19 cellular contexts compared by ENCODE assay signal in the genomic region with DNA sequence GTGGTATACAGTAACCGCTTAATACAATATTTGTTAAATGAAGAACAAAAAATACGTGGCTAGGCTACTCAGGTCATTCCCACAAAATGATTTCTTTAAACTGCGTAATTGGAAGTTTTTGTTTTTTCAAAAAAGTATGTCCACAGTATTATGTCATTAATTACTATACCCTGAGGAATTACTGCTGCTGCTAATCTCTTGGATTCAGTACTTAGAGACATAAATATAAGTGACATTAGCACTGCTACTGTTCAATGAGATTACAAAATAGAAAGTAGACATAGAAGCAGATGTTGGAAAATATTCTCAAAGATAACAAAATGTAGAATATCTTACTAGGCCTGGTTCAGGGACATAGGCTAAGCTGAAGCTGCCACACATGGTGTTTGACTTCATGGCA. TPM values are rescaled to one million over a fixed set of nuclear protein-coding genes. Genes with fewer than 3 reads are reported as not detected.
DNase-seq lines count a peak whose midpoint lies in the region; ATAC-seq, FAIRE-seq and TF ChIP-seq lines count a peak whose summit lies in the region.
"Had no signal": no experiment of that assay in that cellular context is flagged by ENCODE, and none has a peak within 500 bp of the region (broad histone marks: within the 10 kb centered on the region; RNA-seq: fewer than 3 reads in every experiment).

No MANE protein-coding gene starts in this region.

- H3K27ac ChIP-seq in ACC112 (ENCODE audit: low read depth, low read length) = peak overlapping the region; percentile 67
- no peak overlapping the region for H3K27ac ChIP-seq in PC-3 (ENCODE audit: low read length)
- no peak overlapping the region for H3K27ac ChIP-seq in aorta (ENCODE audit: low read depth in 1 of 2, low read length in 2 of 2)
- H3K27ac ChIP-seq: BLaER1 had no signal

- H3K9me2 ChIP-seq in PC-3 (replicated peaks; ENCODE audit: low read length) = no peaks in the 10 kb centered on the region

- peak; percentile 40 for FAIRE-seq in G401.6 (lab: Jason Lieb, UNC)
- FAIRE-seq: A204.1, GM12878, HTR-8/SVneo had no signal

- no peaks in the 10 kb centered on the region for H3K9me3 Mint-ChIP-seq in mesothelial cell of epicardium
- no peaks in the 10 kb centered on the region for H3K9me3 Mint-ChIP-seq in activated T-helper 17 cell treated with anti-CD3 and anti-CD28 coated beads, Interleukin-2, amount 50 U/mL, for 72 hours
- no peaks in the 10 kb centered on the region for H3K9me3 Mint-ChIP-seq in activated CD4-positive, alpha-beta memory T cell treated with anti-CD3 and anti-CD28 coated beads, Interleukin-2, amount 10 ng/mL, durations not matched to agents 7 days and 5 days
- H3K9me3 Mint-ChIP-seq: CD4-positive, alpha-beta memory T cell had no signal

- H3K4me1 ChIP-seq in ACC112 (ENCODE audit: control insufficient read depth, insufficient read depth, low read length, unreplicated experiment) = peaks cover 66% of the 10 kb centered on the region
- H3K4me1 ChIP-seq in PC-3 (ENCODE audit: insufficient read depth, low read length) = peaks cover 13% of the 10 kb centered on the region; the same call in 1 of the 2 replicates
- no peaks in the 10 kb centered on the region for H3K4me1 ChIP-seq in aorta (ENCODE audit: control insufficient read depth in 1 of 2, insufficient read depth in 2 of 2, low read length in 2 of 2)
- H3K4me1 ChIP-seq: BLaER1 had no signal

- no peak for ATAC-seq in PC-3
- no peak for ATAC-seq in activated T-helper 17 cell treated with anti-CD3 and anti-CD28 coated beads, Interleukin-2, amount 50 U/mL, for 72 hours (replicated peaks)
- ATAC-seq in aorta (ENCODE audit: low FRiP score) = no peak
- ATAC-seq: GM12878 had no signal

- BruUV-seq in PC-3 (replicated peaks; lab: Mats Ljungman, UMichigan) = no TSS peak

- H3K36me3 ChIP-seq in ACC112 (ENCODE audit: insufficient read depth, low read length) = peaks cover 68% of the 10 kb centered on the region
- H3K36me3 ChIP-seq in PC-3 (ENCODE audit: low read depth, low read length) = peaks cover 79% of the 10 kb centered on the region
- no peaks in the 10 kb centered on the region for H3K36me3 ChIP-seq in aorta (ENCODE audit: control insufficient read depth in 1 of 2, insufficient read depth in 2 of 2, low read length in 1 of 2)
- H3K36me3 ChIP-seq: BLaER1 had no signal

- H3K9ac ChIP-seq in PC-3 (ENCODE audit: low read length) = no peak overlapping the region
- H3K9ac ChIP-seq: BLaER1 had no signal

- H3K4me3 Mint-ChIP-seq in mesothelial cell of epicardium = no peak overlapping the region
- H3K4me3 Mint-ChIP-seq in activated T-helper 17 cell treated with anti-CD3 and anti-CD28 coated beads, Interleukin-2, amount 50 U/mL, for 72 hours = no peak overlapping the region
- no peak overlapping the region for H3K4me3 Mint-ChIP-seq in activated CD4-positive, alpha-beta memory T cell treated with anti-CD3 and anti-CD28 coated beads, Interleukin-2, amount 10 ng/mL, durations not matched to agents 7 days and 5 days
- H3K4me3 Mint-ChIP-seq: CD14-positive monocyte; CD4-positive, alpha-beta memory T cell had no signal

- H3K4me3 ChIP-seq in ACC112 (ENCODE audit: low read depth, low read length) = no peak overlapping the region
- H3K4me3 ChIP-seq in PC-3 (ENCODE audit: low read length) = no peak overlapping the region
- no peak overlapping the region for H3K4me3 ChIP-seq in aorta (ENCODE audit: low read length in 2 of 2)
- H3K4me3 ChIP-seq: BLaER1, GM12878 had no signal

- POLR2A ChIA-PET in PC-3 (lab: Charles Lee; ENCODE audit: unreplicated experiment) = no interaction called here
- POLR2A ChIA-PET in activated CD4-positive, alpha-beta memory T cell treated with anti-CD3 and anti-CD28 coated beads, Interleukin-2, amount 10 ng/mL, durations not matched to agents 7 days and 5 days (lab: Charles Lee) = no interaction called here

- no peak overlapping the region for H3K4me2 ChIP-seq in PC-3 (ENCODE audit: low read length)
- H3K4me2 ChIP-seq: BLaER1 had no signal

- H4K20me1 ChIP-seq in PC-3 (ENCODE audit: low read length) = peaks cover 79% of the 10 kb centered on the region
- H4K20me1 ChIP-seq: BLaER1 had no signal

- H2AFZ ChIP-seq in ACC112 (ENCODE audit: low read length, unreplicated experiment) (no peak overlapping the region), PC-3 (ENCODE audit: low read length) (no peak overlapping the region)

- H3K79me2 ChIP-seq in ACC112 (ENCODE audit: control insufficient read depth, insufficient read depth, low read length, unreplicated experiment) = peaks cover 83% of the 10 kb centered on the region
- H3K79me2 ChIP-seq in PC-3 (ENCODE audit: low read length) = peaks cover 97% of the 10 kb centered on the region

- H3F3A ChIP-seq in PC-3 (ENCODE audit: low read length, unreplicated experiment) = peaks cover 26% of the 10 kb centered on the region

- CTCF ChIA-PET in PC-3 (lab: Charles Lee) = no interaction called here
- CTCF ChIA-PET in activated CD4-positive, alpha-beta memory T cell treated with anti-CD3 and anti-CD28 coated beads, Interleukin-2, amount 10 ng/mL, durations not matched to agents 7 days and 5 days (lab: Charles Lee) = no interaction called here

- TF ChIP-seq CTCF in mesothelial cell of epicardium (IDR thresholded peaks at IDR 0.05; ENCODE audit: unreplicated experiment) (no peak), PC-3 (conservative IDR thresholded peaks at IDR 0.05; ENCODE audit: low read depth, low read length) (no peak)

- H3K9me3 ChIP-seq in PC-3 (ENCODE audit: low read length) (no peaks in the 10 kb centered on the region), aorta (ENCODE audit: control insufficient read depth, low read length) (peaks cover 1% of the 10 kb centered on the region)
- H3K9me3 ChIP-seq: BLaER1 had no signal

- H3K36me3 Mint-ChIP-seq in mesothelial cell of epicardium = peaks cover 12% of the 10 kb centered on the region
- H3K36me3 Mint-ChIP-seq in activated T-helper 17 cell treated with anti-CD3 and anti-CD28 coated beads, Interleukin-2, amount 50 U/mL, for 72 hours (ENCODE audit: low read depth) = no peaks in the 10 kb centered on the region
- H3K36me3 Mint-ChIP-seq in activated CD4-positive, alpha-beta memory T cell treated with anti-CD3 and anti-CD28 coated beads, Interleukin-2, amount 10 ng/mL, durations not matched to agents 7 days and 5 days (ENCODE audit: low read depth) = no peaks in the 10 kb centered on the region
- H3K36me3 Mint-ChIP-seq: CD14-positive monocyte; CD4-positive, alpha-beta memory T cell had no signal

- peaks cover 27% of the 10 kb centered on the region for H3K4me1 Mint-ChIP-seq in mesothelial cell of epicardium
- no peaks in the 10 kb centered on the region for H3K4me1 Mint-ChIP-seq in activated T-helper 17 cell treated with anti-CD3 and anti-CD28 coated beads, Interleukin-2, amount 50 U/mL, for 72 hours
- H3K4me1 Mint-ChIP-seq in activated CD4-positive, alpha-beta memory T cell treated with anti-CD3 and anti-CD28 coated beads, Interleukin-2, amount 10 ng/mL, durations not matched to agents 7 days and 5 days = no peaks in the 10 kb centered on the region
- H3K4me1 Mint-ChIP-seq: CD14-positive monocyte; CD4-positive, alpha-beta memory T cell had no signal

- intact Hi-C loops in PC-3 (cut with micrococcal nuclease) (no loop called here), aorta (cut with DNase I) (no loop called here)

- WGBS in aorta, 2 donors = 94 to 98% methylated on average over 3 of the region's 3 CpGs

- H3K27me3 Mint-ChIP-seq in mesothelial cell of epicardium (ENCODE audit: low read depth) = no peaks in the 10 kb centered on the region
- H3K27me3 Mint-ChIP-seq in activated T-helper 17 cell treated with anti-CD3 and anti-CD28 coated beads, Interleukin-2, amount 50 U/mL, for 72 hours = peaks cover 11% of the 10 kb centered on the region
- peaks cover 8% of the 10 kb centered on the region for H3K27me3 Mint-ChIP-seq in activated CD4-positive, alpha-beta memory T cell treated with anti-CD3 and anti-CD28 coated beads, Interleukin-2, amount 10 ng/mL, durations not matched to agents 7 days and 5 days

- no peaks in the 10 kb centered on the region for H3K27me3 ChIP-seq in ACC112 (ENCODE audit: insufficient read depth, low read length)
- H3K27me3 ChIP-seq in PC-3 (ENCODE audit: low read length) = no peaks in the 10 kb centered on the region
- H3K27me3 ChIP-seq in aorta (ENCODE audit: control insufficient read depth in 1 of 2, insufficient read depth in 2 of 2, low read length in 1 of 2) = no peaks in the 10 kb centered on the region
- H3K27me3 ChIP-seq: BLaER1 had no signal

- peak; percentile 62 for DNase-seq in OCI-M1 (lab: John Stamatoyannopoulos, UW)
- DNase-seq in mesothelial cell of epicardium (ENCODE audit: low spot score in 2 of 2, unreplicated experiment in 2 of 2) = no peak
- DNase-seq in PC-3 = no peak
- DNase-seq in aorta = no peak
- DNase-seq in activated CD4-positive, alpha-beta memory T cell treated with anti-CD3 and anti-CD28 coated beads, Interleukin-2, amount 10 ng/mL, durations not matched to agents 7 days and 5 days = no peak
- DNase-seq: CD4-positive, alpha-beta memory T cell; DMS79 treated with DMSO at 0.1 percent for 48 hours; GOT3; H7; IMR-90; KBM-7 had no signal

- H3K27ac Mint-ChIP-seq in mesothelial cell of epicardium = peak overlapping the region; percentile 74
- no peak overlapping the region for H3K27ac Mint-ChIP-seq in activated T-helper 17 cell treated with anti-CD3 and anti-CD28 coated beads, Interleukin-2, amount 50 U/mL, for 72 hours
- no peak overlapping the region for H3K27ac Mint-ChIP-seq in activated CD4-positive, alpha-beta memory T cell treated with anti-CD3 and anti-CD28 coated beads, Interleukin-2, amount 10 ng/mL, durations not matched to agents 7 days and 5 days
- H3K27ac Mint-ChIP-seq: CD4-positive, alpha-beta memory T cell had no signal

RNA-seq across cellular contexts. Expression of a gene that starts 36.3 kb away (rescaled TPM):
- total RNA-seq in mesothelial cell of epicardium (205 to 231 TPM (median 220 TPM) in 3 replicates), PC-3 (2014; rRNA removed) (159 and 171 TPM in 2 replicates), aorta (under 1 TPM; 0.30 to 0.88 TPM)
- total RNA-seq in activated T-helper 17 cell treated with anti-CD3 and anti-CD28 coated beads, Interleukin-2, amount 50 U/mL, for 72 hours = not detected
- polyA plus RNA-seq in aorta = under 1 TPM in 1 of 2 donors, not detected in 1; 0.18 TPM
- not detected for total RNA-seq in activated CD4-positive, alpha-beta memory T cell treated with anti-CD3 and anti-CD28 coated beads, Interleukin-2, amount 10 ng/mL, durations not matched to agents 7 days and 5 days
- total RNA-seq: CD4-positive, alpha-beta memory T cell had no signal
- polyA plus RNA-seq: CD14-positive monocyte; CD4-positive, alpha-beta memory T cell had no signal

Comparison
In these comparisons a context has a peak if more than half of its experiments do, and no peak if none do; other contexts are left out.
1. RNA of a gene that starts 36.3 kb away (total RNA-seq): 205 to 231 TPM in mesothelial cell of epicardium and 159 to 171 TPM in PC-3; 0.30 to 0.88 TPM in aorta, not detected in activated T-helper 17 cell treated with anti-CD3 and anti-CD28 coated beads, Interleukin-2, amount 50 U/mL, for 72 hours and not detected in activated CD4-positive, alpha-beta memory T cell treated with anti-CD3 and anti-CD28 coated beads, Interleukin-2, amount 10 ng/mL, durations not matched to agents 7 days and 5 days; every median in the first group is over 10 times any median in the second.